25 cellular contexts compared by ENCODE assay signal in genomic region chr20:63233924-63234323, GRCh38. TPM values are rescaled to one million over a fixed set of nuclear protein-coding genes. Genes with fewer than 3 reads are reported as not detected.
"Had no signal": no experiment of that assay in that cellular context is flagged by ENCODE, and none has a peak within 500 bp of the region (broad histone marks: within the 10 kb centered on the region; RNA-seq: fewer than 3 reads in every experiment).

No MANE protein-coding gene starts in this region.

- H3K4me3 ChIP-seq: coronary artery, esophagus muscularis mucosa, hepatocyte, left ventricle myocardium inferior, neural progenitor cell, spleen, thoracic aorta, upper lobe of left lung had no signal

- H3K9me3 ChIP-seq: esophagus muscularis mucosa, left ventricle myocardium inferior, spleen, thoracic aorta, upper lobe of left lung had no signal

- DNase-seq: activated CD4-positive, alpha-beta memory T cell treated with anti-CD3 and anti-CD28 coated beads for 36 hours; activated CD4-positive, CD25-positive, alpha-beta regulatory T cell; activated naive CD4-positive, alpha-beta T cell treated with anti-CD3 and anti-CD28 coated beads for 36 hours; activated naive CD8-positive, alpha-beta T cell treated with anti-CD3 and anti-CD28 coated beads, Interleukin-2, amount 10 ng/mL, durations not matched to agents 7 days and 5 days; activated T-cell treated with anti-CD3 and anti-CD28 coated beads, Interleukin-2, amount 50 U/mL, for 48 hours; amygdala; cerebellar nuclear complex; glutamatergic neuron; kidney glomerular epithelial cell; left ventricle myocardium inferior; spleen; stimulated activated CD4-positive, alpha-beta T cell treated with anti-CD3 and anti-CD28 coated beads, Interleukin-4, amount 100 ng/mL, for 1 hour; T-helper 2 cell had no signal

- H3K27me3 ChIP-seq: hepatocyte, neural progenitor cell had no signal

- H3K4me1 ChIP-seq: upper lobe of left lung had no signal

- H2AFZ ChIP-seq: hepatocyte, neural progenitor cell had no signal

- H3K36me3 ChIP-seq: esophagus muscularis mucosa, left ventricle myocardium inferior, neural progenitor cell, spleen, thoracic aorta, upper lobe of left lung had no signal

- H3K9ac ChIP-seq: neural progenitor cell had no signal

- H3K27ac ChIP-seq: coronary artery, esophagus muscularis mucosa, hepatocyte, left ventricle myocardium inferior, neural progenitor cell, spleen, thoracic aorta, upper lobe of left lung had no signal

- H3K4me2 ChIP-seq: hepatocyte had no signal

RNA-seq across cellular contexts. Expression of gene BIRC7, which starts 1.8 kb away (rescaled TPM):
- total RNA-seq: activated CD4-positive, alpha-beta memory T cell treated with anti-CD3 and anti-CD28 coated beads for 36 hours; activated naive CD4-positive, alpha-beta T cell treated with anti-CD3 and anti-CD28 coated beads for 36 hours; activated naive CD8-positive, alpha-beta T cell treated with anti-CD3 and anti-CD28 coated beads, Interleukin-2, amount 10 ng/mL, durations not matched to agents 7 days and 5 days; esophagus muscularis mucosa; frontal cortex; lung microvascular endothelial cell; naive thymus-derived CD8-positive, alpha-beta T cell; posterior vena cava; thoracic aorta had no signal

RNA-seq across cellular contexts. Expression of gene NKAIN4, which starts 20.3 kb away (rescaled TPM):
- total RNA-seq: activated CD4-positive, alpha-beta memory T cell treated with anti-CD3 and anti-CD28 coated beads for 36 hours; activated naive CD4-positive, alpha-beta T cell treated with anti-CD3 and anti-CD28 coated beads for 36 hours; activated naive CD8-positive, alpha-beta T cell treated with anti-CD3 and anti-CD28 coated beads, Interleukin-2, amount 10 ng/mL, durations not matched to agents 7 days and 5 days; left ventricle myocardium inferior; lung microvascular endothelial cell; naive thymus-derived CD8-positive, alpha-beta T cell; osteoblast; posterior vena cava; spleen; thoracic aorta had no signal
- polyA plus RNA-seq: naive thymus-derived CD8-positive, alpha-beta T cell had no signal

RNA-seq across cellular contexts. Expression of gene COL20A1, which starts 59.1 kb away (rescaled TPM):
- total RNA-seq: activated CD4-positive, alpha-beta memory T cell treated with anti-CD3 and anti-CD28 coated beads for 36 hours; hepatocyte; left ventricle myocardium inferior; osteoblast; renal cortical epithelial cell; thoracic aorta had no signal
- polyA plus RNA-seq: hepatocyte; naive thymus-derived CD8-positive, alpha-beta T cell had no signal
